Comparison of ENCODE assay signal across 11 cellular contexts in the genomic region with DNA sequence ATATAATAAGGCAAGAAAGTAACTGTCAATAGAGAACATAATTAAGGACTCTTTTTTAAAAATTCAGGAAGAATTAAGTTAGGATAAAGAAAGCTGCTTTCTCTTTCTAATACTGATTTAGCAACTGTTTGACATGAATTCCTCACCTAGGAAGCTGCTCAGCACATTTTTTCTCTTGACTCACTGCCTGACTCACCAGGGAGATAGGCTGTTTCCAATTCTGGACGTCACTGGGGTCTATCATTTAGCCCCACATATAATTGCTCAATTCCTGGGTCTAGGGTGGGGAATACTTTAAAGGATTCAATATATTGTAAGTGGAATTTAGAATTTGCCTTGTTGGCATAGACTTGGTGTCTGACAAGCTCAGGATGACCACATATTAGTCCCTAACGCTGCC. TPM values are rescaled to one million over a fixed set of nuclear protein-coding genes. Genes with fewer than 3 reads are reported as not detected.
A peak's percentile ranks its signal among the peaks of the same experiment; 100 is the strongest.
DNase-seq lines count a peak whose midpoint lies in the region; ATAC-seq, FAIRE-seq and TF ChIP-seq lines count a peak whose summit lies in the region.
"Had no signal": no experiment of that assay in that cellular context is flagged by ENCODE, and none has a peak within 500 bp of the region (broad histone marks: within the 10 kb centered on the region; RNA-seq: fewer than 3 reads in every experiment).

No MANE protein-coding gene starts in this region.

- BruUV-seq in HepG2 (replicated peaks; lab: Mats Ljungman, UMichigan) = no TSS peak

- H3K9ac ChIP-seq in HepG2 (ENCODE audit: insufficient read depth, low read depth, low read length) = no peak overlapping the region

- FAIRE-seq in HepG2 (lab: Jason Lieb, UNC) = no peak

- POLR2A ChIA-PET in HepG2 (lab: Yijun Ruan, JAX) = no interaction called here

- H3K79me2 ChIP-seq in HepG2 (ENCODE audit: insufficient read depth, low read length) = no peaks in the 10 kb centered on the region

- CTCF ChIA-PET in HepG2 (lab: Yijun Ruan, JAX; ENCODE audit: low intra/inter-chr PET ratio, low total read pairs) = no interaction called here

- H3K4me2 ChIP-seq in HepG2 (ENCODE audit: low read depth, low read length) = no peak overlapping the region

- TF ChIP-seq CTCF in brain microvascular endothelial cell (IDR thresholded peaks at IDR 0.05; ENCODE audit: low read depth, low read length, missing control alignments) = no peak
- no peak for TF ChIP-seq CTCF in HepG2 (CRISPR knock-in tag; IDR thresholded peaks at IDR 0.05)

- H3K27ac ChIP-seq in brain microvascular endothelial cell (peak overlapping the region; percentile 72), HepG2 (ENCODE audit: extremely low read length, insufficient read depth, low read length) (no peak overlapping the region)

- H4K20me1 ChIP-seq in HepG2 (ENCODE audit: insufficient read depth, low read length) = no peaks in the 10 kb centered on the region

- H3K36me3 ChIP-seq in brain microvascular endothelial cell (replicated peaks) (no peaks in the 10 kb centered on the region), HepG2 (replicated peaks in 1 of 2; ENCODE audit: control insufficient read depth in 1 of 2, insufficient read depth in 2 of 2, low read length in 2 of 2) (no peaks in the 10 kb centered on the region)

- TF ChIP-seq EP300 in HepG2 (IDR thresholded peaks at IDR 0.05; ENCODE audit: low read depth in 2 of 2, low read length in 2 of 2) (no peak), HepG2 (CRISPR knock-in tag; IDR thresholded peaks at IDR 0.05; ENCODE audit: borderline replicate concordance) (no peak)

- no peak for TF ChIP-seq RAD21 in HepG2 (CRISPR knock-in tag; IDR thresholded peaks at IDR 0.05)

- no peak overlapping the region for H2AFZ ChIP-seq in HepG2 (ENCODE audit: low read length)

- no peaks in the 10 kb centered on the region for H3K9me3 ChIP-seq in HepG2 (ENCODE audit: low read length)

- H3K4me3 ChIP-seq in brain microvascular endothelial cell (ENCODE audit: low read depth, low read length) (no peak overlapping the region), HepG2 (replicated peaks in 1 of 3; ENCODE audit: insufficient read depth in 1 of 3, low read depth in 2 of 3, low read length in 3 of 3) (no peak overlapping the region)

- DNase-seq in A172 (ENCODE audit: low spot score) (peak; percentile 74), HS-27A (ENCODE audit: low read depth) (peak; percentile 52), brain microvascular endothelial cell (peak; percentile 88), HepG2 (ENCODE audit: low spot score) (no peak), G401 (ENCODE audit: low spot score) (no peak), HuH-7.5 (ENCODE audit: low spot score) (no peak), SHP77 treated with DMSO at 0.1 percent for 48 hours (lab: John Stamatoyannopoulos, UW) (no peak), NCI-H2081 treated with DMSO at 0.1 percent for 48 hours (lab: John Stamatoyannopoulos, UW) (no peak)
- DNase-seq: activated T-cell treated with anti-CD3 and anti-CD28 coated beads, Interleukin-2, amount 50 U/mL, for 48 hours; cortex of kidney; immature natural killer cell had no signal

- intact Hi-C loops in HepG2 (cut with micrococcal nuclease; ENCODE audit: unreplicated experiment) = no loop called here

- H3K27me3 ChIP-seq in brain microvascular endothelial cell (replicated peaks) = no peaks in the 10 kb centered on the region
- no peaks in the 10 kb centered on the region for H3K27me3 ChIP-seq in HepG2 (ENCODE audit: control insufficient read depth in 1 of 2, insufficient read depth in 2 of 2, low read length in 2 of 2)

- no peak; the same call in 2 of the 3 replicates for ATAC-seq in HepG2

- in situ Hi-C loops in brain microvascular endothelial cell (cut with HindIII; ENCODE audit: low pct_ligation_motif_present, low sequenced_read_pairs) = no loop called here
- in situ Hi-C loops in HepG2 (cut with HindIII; ENCODE audit: extremely low pct_ligation_motif_present, low pct_unique_long_range_greater_than_20kb) = no loop called here
- in situ Hi-C loops in G401 (cut with HindIII; ENCODE audit: low sequenced_read_pairs) = no loop called here

- no peaks in the 10 kb centered on the region for H3K4me1 ChIP-seq in HepG2 (ENCODE audit: insufficient read depth, low read length)

- 29% methylated on average over 2 of the region's 2 CpGs for WGBS in HepG2 (ENCODE audit: low lambda C conversion rate)

- TF ChIP-seq POLR2A in HepG2 (IDR thresholded peaks at IDR 0.05; ENCODE audit: insufficient read depth in 1 of 2, low read depth in 2 of 2, low read length in 2 of 2) = no peak

TF ChIP-seq in HepG2, 621 proteins besides CTCF, POLR2A, EP300 and RAD21:
- no peak for TF ChIP-seq ZNF383 (CRISPR knock-in tag; IDR thresholded peaks at IDR 0.05; ENCODE audit: borderline replicate concordance)
- peak; percentile 45; the same call in 1 of the 2 replicates for TF ChIP-seq FOSL2 (CRISPR knock-in tag; IDR thresholded peaks at IDR 0.05)

RNA-seq across cellular contexts. Expression of a gene that starts 50.8 kb away (rescaled TPM):
- 73.1 and 77.4 TPM in 2 replicates for total RNA-seq in A172 (2014; rRNA removed; shearing (Covaris generic))
- 134 and 210 TPM in 2 replicates for total RNA-seq in HepG2 (2016; rRNA removed; fragmentation: Illumina TruSeq; extraction: Trizol)
- 83.7 and 93.6 TPM in 2 replicates for total RNA-seq in HepG2 (2016; cell fraction: cytosol; rRNA removed; fragmentation: Illumina TruSeq; extraction: Trizol; ENCODE audit: low read depth)
- total RNA-seq in HepG2 (2016; cell fraction: insoluble cytoplasmic fraction; rRNA removed; fragmentation: Illumina TruSeq; extraction: Trizol) = 123 and 218 TPM in 2 replicates
- 85.1 and 86.4 TPM in 2 replicates for total RNA-seq in HepG2 (2016; cell fraction: membrane; rRNA removed; fragmentation: Illumina TruSeq; extraction: Trizol)
- total RNA-seq in HepG2 (2016; cell fraction: nucleus; rRNA removed; fragmentation: Illumina TruSeq; extraction: Trizol) = 79.9 and 81.8 TPM in 2 replicates
- polyA plus RNA-seq in HepG2 (2011; rRNA removed) = 80.1 and 96.0 TPM in 2 replicates
- 34.2 and 64.5 TPM in 2 replicates for polyA plus RNA-seq in HepG2 (2011; cell fraction: cytosol; rRNA removed)
- polyA plus RNA-seq in HepG2 (2011; cell fraction: nucleus; rRNA removed) = 28.2 and 36.8 TPM in 2 replicates
- 164 and 194 TPM in 2 replicates for polyA plus RNA-seq in HepG2 (2012)
- polyA plus RNA-seq in HepG2 (2016; cell fraction: cytosol; fragmentation: Illumina TruSeq; extraction: Trizol; ENCODE audit: low read depth) = 27.9 and 31.2 TPM in 2 replicates
- polyA plus RNA-seq in HepG2 (2016; cell fraction: insoluble cytoplasmic fraction; fragmentation: Illumina TruSeq; extraction: Trizol; ENCODE audit: low read depth) = 183 and 197 TPM in 2 replicates
- polyA plus RNA-seq in HepG2 (2016; cell fraction: membrane; fragmentation: Illumina TruSeq; extraction: Trizol; ENCODE audit: low read depth) = 56.9 and 57.3 TPM in 2 replicates
- 78.5 and 87.8 TPM in 2 replicates for polyA plus RNA-seq in HepG2 (2016; cell fraction: nucleus; fragmentation: Illumina TruSeq; extraction: Trizol; ENCODE audit: insufficient read depth, low read depth)
- 11.5 and 14.4 TPM in 2 replicates for polyA minus RNA-seq in HepG2 (2011; rRNA and poly(A)+ RNA removed; ENCODE audit: low replicate concordance)
- polyA minus RNA-seq in HepG2 (2011; cell fraction: cytosol; rRNA and poly(A)+ RNA removed) = 103 and 130 TPM in 2 replicates
- 119 and 170 TPM in 2 replicates for polyA minus RNA-seq in HepG2 (2011; cell fraction: nucleus; rRNA and poly(A)+ RNA removed)
- 43.7 and 80.8 TPM in 2 replicates for total RNA-seq in G401 (2014; rRNA removed; shearing (Covaris generic))

Comparison
In these comparisons a context has a peak if more than half of its experiments do, and no peak if none do; other contexts are left out.
1. DNase-seq: peak in A172 (single experiment), HS-27A (single experiment) and brain microvascular endothelial cell (single experiment); none in HepG2 (single experiment), G401 (single experiment), HuH-7.5 (single experiment), SHP77 treated with DMSO at 0.1 percent for 48 hours (single experiment) and NCI-H2081 treated with DMSO at 0.1 percent for 48 hours (single experiment).